8 cellular contexts compared by ENCODE assay signal in the genomic region with DNA sequence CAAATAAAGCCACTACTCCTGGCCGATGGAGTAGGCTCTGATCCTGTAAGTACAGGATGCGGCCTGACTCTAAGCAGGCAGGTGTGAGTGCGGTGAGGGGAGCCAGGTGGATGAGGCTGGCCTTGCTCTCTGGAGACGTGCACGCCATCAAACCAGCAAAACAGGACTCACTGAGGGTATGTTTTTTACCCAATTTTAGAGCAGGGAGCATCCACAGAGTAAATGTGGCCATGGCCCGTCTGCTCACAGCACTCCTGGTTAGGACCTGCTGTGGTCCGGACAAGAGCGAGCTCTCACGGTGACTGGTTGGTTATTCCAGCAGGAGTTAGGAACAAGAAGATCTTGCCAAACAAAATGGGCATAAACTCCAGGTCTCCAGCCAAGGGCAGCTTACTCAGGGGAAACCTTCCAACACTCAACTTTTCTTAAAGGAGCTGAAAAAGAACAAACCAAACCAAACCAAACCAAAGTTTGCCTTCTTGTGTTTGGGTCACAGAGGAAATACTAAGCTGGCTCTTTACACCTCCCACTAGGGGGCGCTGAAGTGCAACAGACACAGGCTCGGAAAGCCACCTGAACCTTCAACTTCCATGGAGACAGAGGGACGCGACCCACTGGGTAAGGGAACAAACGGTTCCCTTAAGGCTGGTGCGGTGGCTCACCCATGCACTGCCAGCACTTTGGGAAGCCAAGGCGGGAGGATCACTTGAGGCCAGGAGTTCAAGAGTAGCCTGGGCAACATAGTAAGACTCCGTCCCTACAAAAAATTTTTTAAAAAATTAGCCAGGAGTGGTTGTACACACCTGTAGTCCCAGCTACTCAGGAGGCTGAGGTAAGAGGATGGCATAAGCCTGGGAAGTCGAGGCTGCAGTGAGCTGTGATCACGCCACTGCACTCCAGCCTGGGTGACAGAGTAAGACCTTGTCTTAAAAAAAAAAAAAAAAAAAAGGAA.
DNase-seq lines count a peak whose midpoint lies in the region; ATAC-seq and TF ChIP-seq lines count a peak whose summit lies in the region.

No MANE protein-coding gene starts in this region.

- H3K9me3 ChIP-seq in MM.1S (replicated peaks; ENCODE audit: insufficient read depth, low read length) (no peaks in the 10 kb centered on the region), RWPE2 (ENCODE audit: severe bottlenecking) (no peaks in the 10 kb centered on the region)

- H3K9me2 ChIP-seq in MM.1S (replicated peaks; ENCODE audit: insufficient read depth, low read length), result no peaks in the 10 kb centered on the region

- ATAC-seq in RWPE2 (ENCODE audit: low read depth) (peak; percentile 71; the same call in 2 of the 3 replicates), GM19023 (IDR thresholded peaks at IDR 0.05; ENCODE audit: unreplicated experiment) (no peak)

- H2AFZ ChIP-seq in MM.1S (ENCODE audit: low read length), result no peak overlapping the region

- H3K4me1 ChIP-seq in MM.1S (ENCODE audit: low read length) (no peaks in the 10 kb centered on the region), RWPE2 (ENCODE audit: insufficient read depth, poor library complexity, severe bottlenecking) (no peaks in the 10 kb centered on the region)

- H3K9ac ChIP-seq in MM.1S (ENCODE audit: low read length), result no peak overlapping the region

- no peak overlapping the region for H3K4me2 ChIP-seq in MM.1S (ENCODE audit: low read depth, low read length)

- DNase-seq in DMS79 (lab: John Stamatoyannopoulos, UW) (peak; percentile 47), MM.1S (peak; percentile 85), RWPE2 (ENCODE audit: low spot score) (no peak), foreskin fibroblast (peak; percentile 61 to 91), non-pigmented ciliary epithelial cell (ENCODE audit: low read depth) (peak; percentile 43), stromal cell of bone marrow (ENCODE audit: low read depth) (peak; percentile 66)
- DNase-seq in activated T-helper 9 cell treated with anti-CD3 and anti-CD28 coated beads, Interleukin-2, amount 50 U/mL, for 16 hours (ENCODE audit: low read depth), result peak; percentile 73

- no peaks in the 10 kb centered on the region for H3K36me3 ChIP-seq in MM.1S (replicated peaks; ENCODE audit: insufficient read depth, low read length)
- peaks cover 6% of the 10 kb centered on the region for H3K36me3 ChIP-seq in RWPE2 (ENCODE audit: low read depth)

- H3K27me3 ChIP-seq in MM.1S (replicated peaks; ENCODE audit: insufficient read depth, low read length) (no peaks in the 10 kb centered on the region), RWPE2 (ENCODE audit: insufficient read depth, poor library complexity, severe bottlenecking) (no peaks in the 10 kb centered on the region)

- H4K20me1 ChIP-seq in MM.1S (ENCODE audit: insufficient read depth, low read length), result no peaks in the 10 kb centered on the region

- 0 out of 2 replicates have a peak, but pooled peaks cover 5% of the 10 kb centered on the region for H3K79me2 ChIP-seq in MM.1S (ENCODE audit: low read length)

- H3K4me3 ChIP-seq in MM.1S (ENCODE audit: low read length) (no peak overlapping the region), RWPE2 (ENCODE audit: severe bottlenecking) (no peak overlapping the region), foreskin fibroblast (ENCODE audit: low read depth in 1 of 2, low read length in 2 of 2) (no peak overlapping the region)

- TF ChIP-seq CTCF in MM.1S (IDR thresholded peaks at IDR 0.05; ENCODE audit: low read length) (peak; percentile 97), RWPE2 (IDR thresholded peaks at IDR 0.05; ENCODE audit: poor library complexity, severe bottlenecking) (peak; percentile 93), foreskin fibroblast (IDR thresholded peaks at IDR 0.05; ENCODE audit: low read depth, low read length) (peak; percentile 82)

- H3K27ac ChIP-seq in MM.1S (ENCODE audit: low read length), result no peak overlapping the region
- no peak overlapping the region for H3K27ac ChIP-seq in RWPE2 (ENCODE audit: poor library complexity, severe bottlenecking)

- H3F3A ChIP-seq in MM.1S (ENCODE audit: insufficient read depth, low read length), result no peaks in the 10 kb centered on the region
